Comparison of ENCODE assay signal across 21 cellular contexts in the genomic region with DNA sequence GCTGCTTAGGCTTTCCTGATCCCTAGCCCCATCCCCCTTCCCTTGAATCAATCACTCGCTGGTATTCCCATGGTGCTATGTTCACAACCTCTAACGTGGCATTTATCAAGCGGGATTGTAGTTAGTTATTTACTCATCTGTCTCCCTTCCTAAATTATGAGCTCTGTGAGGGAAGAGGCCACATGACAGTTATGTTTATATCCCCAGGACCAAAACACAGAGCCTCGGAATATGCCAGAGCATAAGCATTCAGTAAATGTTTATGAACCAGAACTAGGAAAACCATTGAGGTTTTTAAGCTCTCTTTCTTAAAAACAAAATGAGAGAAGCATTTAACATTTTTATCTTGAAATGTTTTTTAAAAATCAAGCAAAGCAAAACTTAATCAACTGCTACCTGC. TPM values are rescaled to one million over a fixed set of nuclear protein-coding genes. Genes with fewer than 3 reads are reported as not detected.
"Had no signal": no experiment of that assay in that cellular context is flagged by ENCODE, and none has a peak within 500 bp of the region (broad histone marks: within the 10 kb centered on the region; RNA-seq: fewer than 3 reads in every experiment).

No MANE protein-coding gene starts in this region.

- H3K36me3 ChIP-seq: adrenal gland, heart left ventricle, stomach, WERI-Rb-1 had no signal

- H3K27ac Mint-ChIP-seq: stimulated activated effector memory CD8-positive, alpha-beta T cell treated with anti-CD3 and anti-CD28 coated beads, Interleukin-12 subunit alpha, Interleukin-12 subunit beta, amount 100 ng/mL, for 72 hours; type B pancreatic cell had no signal

- H3K4me3 Mint-ChIP-seq: stimulated activated effector memory CD8-positive, alpha-beta T cell treated with anti-CD3 and anti-CD28 coated beads, Interleukin-12 subunit alpha, Interleukin-12 subunit beta, amount 100 ng/mL, for 72 hours; type B pancreatic cell had no signal

- H3K4me3 ChIP-seq: adrenal gland, heart left ventricle, lung, stomach had no signal

- FAIRE-seq: kidney had no signal

- H3K9ac ChIP-seq: parathyroid adenoma had no signal

- H3K27me3 Mint-ChIP-seq: type B pancreatic cell had no signal

- H2AFZ ChIP-seq: parathyroid adenoma had no signal

- H3K27me3 ChIP-seq: adrenal gland, heart left ventricle, stomach had no signal

- H3K9me3 ChIP-seq: adrenal gland, heart left ventricle, stomach had no signal

- H3K4me1 ChIP-seq: adrenal gland, parathyroid adenoma had no signal

- ATAC-seq: activated naive CD4-positive, alpha-beta T cell treated with anti-CD3 and anti-CD28 coated beads, Interleukin-2, amount 50 U/mL, for 72 hours; heart left ventricle; left lobe of liver; sciatic nerve; stimulated activated effector memory CD8-positive, alpha-beta T cell treated with anti-CD3 and anti-CD28 coated beads, Interleukin-12 subunit alpha, Interleukin-12 subunit beta, amount 100 ng/mL, for 72 hours had no signal

- H3K36me3 Mint-ChIP-seq: activated naive CD4-positive, alpha-beta T cell treated with anti-CD3 and anti-CD28 coated beads, Interleukin-2, amount 50 U/mL, for 72 hours; stimulated activated effector memory CD8-positive, alpha-beta T cell treated with anti-CD3 and anti-CD28 coated beads, Interleukin-12 subunit alpha, Interleukin-12 subunit beta, amount 100 ng/mL, for 72 hours; type B pancreatic cell had no signal

- DNase-seq: activated CD4-positive, alpha-beta T cell treated with anti-CD3 and anti-CD28 coated beads, Interleukin-2, amount 50 U/mL, for 48 hours; activated gamma-delta T cell; adrenal gland; cerebellar nuclear complex; cortex of kidney; foreskin melanocyte; heart left ventricle; kidney; stimulated activated CD4-positive, alpha-beta T cell treated with anti-CD3 and anti-CD28 coated beads, Interleukin-4, amount 100 ng/mL, for 24 hours; stomach; T-helper 2 cell; WERI-Rb-1 had no signal

- H3K9me3 Mint-ChIP-seq: activated naive CD4-positive, alpha-beta T cell treated with anti-CD3 and anti-CD28 coated beads, Interleukin-2, amount 50 U/mL, for 72 hours; stimulated activated effector memory CD8-positive, alpha-beta T cell treated with anti-CD3 and anti-CD28 coated beads, Interleukin-12 subunit alpha, Interleukin-12 subunit beta, amount 100 ng/mL, for 72 hours; type B pancreatic cell had no signal

- H3K27ac ChIP-seq: adrenal gland, heart left ventricle, parathyroid adenoma, stomach, WERI-Rb-1 had no signal

RNA-seq across cellular contexts. Expression of a gene that starts 56.6 kb away (rescaled TPM):
- total RNA-seq: activated naive CD4-positive, alpha-beta T cell treated with anti-CD3 and anti-CD28 coated beads, Interleukin-2, amount 50 U/mL, for 72 hours; bronchial epithelial cell; left lobe of liver; myocyte; sciatic nerve; stomach had no signal
- polyA plus RNA-seq: heart left ventricle, stomach had no signal
